8 cellular contexts compared by ENCODE assay signal in the genomic region with DNA sequence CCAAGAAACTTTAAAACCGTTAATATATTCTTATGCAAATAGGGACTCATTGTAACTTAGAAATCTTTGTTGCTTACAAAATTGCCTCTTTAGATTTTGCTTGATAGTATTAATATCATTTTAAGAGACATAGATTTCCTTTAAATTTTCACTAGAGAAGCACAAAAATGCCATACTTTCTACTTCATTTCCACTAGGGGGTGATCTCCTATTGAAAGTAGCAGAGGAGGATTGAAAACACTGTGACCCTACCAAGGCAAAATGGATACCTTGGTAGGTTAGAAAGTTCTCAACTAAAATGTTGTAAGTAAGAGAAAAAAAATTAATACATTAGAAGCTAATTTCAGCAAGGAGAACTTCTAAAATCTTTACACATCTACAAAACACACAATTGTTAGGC.
DNase-seq lines count a peak whose midpoint lies in the region; ATAC-seq, FAIRE-seq and TF ChIP-seq lines count a peak whose summit lies in the region.

No MANE protein-coding gene starts in this region.

- FAIRE-seq in RCC 7860 (lab: Jason Lieb, UNC): peak; percentile 80

- no peak overlapping the region for H3K4me3 ChIP-seq in AG10803 (ENCODE audit: low read length)
- no peak overlapping the region for H3K4me3 ChIP-seq in fibroblast of the aortic adventitia (ENCODE audit: low read depth, low read length)
- H3K4me3 ChIP-seq in tibial artery: no peak overlapping the region

- H3K4me1 ChIP-seq in tibial artery: peaks cover 0 to 39% (median 1%) of the 10 kb centered on the region in 4 donors

- DNase-seq in AG10803 (ENCODE audit: low read depth) (peak; percentile 44), RCC 7860 (ENCODE audit: low spot score) (peak; percentile 49), fibroblast of the aortic adventitia (ENCODE audit: low read depth) (peak; percentile 65), tibial artery (no peak), DMS153 treated with DMSO at 0.1 percent for 48 hours (lab: John Stamatoyannopoulos, UW; ENCODE audit: unreplicated experiment) (no peak), COR-L47 (lab: John Stamatoyannopoulos, UW) (no peak)

- no peaks in the 10 kb centered on the region for H3K27me3 ChIP-seq in tibial artery

- no peak overlapping the region for H3K27ac ChIP-seq in tibial artery

- ATAC-seq in GM18511 (IDR thresholded peaks at IDR 0.05; ENCODE audit: unreplicated experiment) (peak; percentile 58), HG03066 (IDR thresholded peaks at IDR 0.05; ENCODE audit: low read depth, unreplicated experiment) (peak; percentile 45)

- intact Hi-C loops in tibial artery (cut with DNase I; ENCODE audit: low total_unique reads): no loop called here

- TF ChIP-seq CTCF in AG10803 (conservative IDR thresholded peaks at IDR 0.05; ENCODE audit: low read length) (peak; percentile 77), fibroblast of the aortic adventitia (IDR thresholded peaks at IDR 0.05; ENCODE audit: insufficient read depth, low read length) (peak; percentile 64), tibial artery (IDR thresholded peaks at IDR 0.05) (peak; percentile 56)

- no peaks in the 10 kb centered on the region for H3K9me3 ChIP-seq in tibial artery

- no peaks in the 10 kb centered on the region for H3K36me3 ChIP-seq in tibial artery

Comparison
In these comparisons a context has a peak if more than half of its experiments do, and no peak if none do; other contexts are left out.
1. DNase-seq: peak in AG10803 (single experiment), RCC 7860 (single experiment) and fibroblast of the aortic adventitia (single experiment); none in tibial artery (0 of 2), DMS153 treated with DMSO at 0.1 percent for 48 hours (single experiment) and COR-L47 (single experiment).
2. Peak in every context shown above with its lines, with median percentiles within 50 percentile points of each other: CTCF ChIP-seq.